29 cellular contexts compared by ENCODE assay signal in genomic region chr19:28430214-28430613, GRCh38.
"Had no signal": no experiment of that assay in that cellular context is flagged by ENCODE, and none has a peak within 500 bp of the region (broad histone marks: within the 10 kb centered on the region; RNA-seq: fewer than 3 reads in every experiment).

No MANE protein-coding gene starts in this region.

- DNase-seq: naive thymus-derived CD8-positive, alpha-beta T cell; nephron progenitor cell; nucleus accumbens; ovary; posterior cingulate gyrus; psoas muscle; right cardiac atrium; right lobe of liver; sigmoid colon; small intestine; stimulated activated CD4-positive, alpha-beta T cell treated with anti-CD3 and anti-CD28 coated beads, Interleukin-15, amount 100 ng/mL, for 24 hours; stimulated activated CD4-positive, alpha-beta T cell treated with anti-CD3 and anti-CD28 coated beads, Interleukin-4, amount 100 ng/mL, for 1 hour; stimulated activated CD4-positive, alpha-beta T cell treated with anti-CD3 and anti-CD28 coated beads, Interleukin-4, amount 100 ng/mL, for 4 hours; stimulated activated CD8-positive, alpha-beta memory T cell treated with anti-CD3 and anti-CD28 coated beads, Interleukin-4, amount 100 ng/mL, for 48 hours; stimulated activated naive CD4-positive, alpha-beta T cell; stimulated activated naive CD8-positive, alpha-beta T cell treated with anti-CD3 and anti-CD28 coated beads, Interleukin-15, Interleukin-2, amounts not matched to agents 100 U/mL and 50 U/mL, for 24 hours; stomach; thyroid gland; trophoblast cell; upper lobe of left lung had no signal

- H3K4me3 ChIP-seq: ovary, psoas muscle, right lobe of liver, sigmoid colon, stomach, thoracic aorta, thyroid gland, tibial nerve, upper lobe of left lung, vagina had no signal

- H3K9me3 Mint-ChIP-seq: natural killer cell treated with Interleukin-12 subunit alpha and Interleukin-12 subunit beta and Interleukin-15 and Interleukin-18, amount 100 ng/mL, for 72 hours had no signal

- H3K27me3 Mint-ChIP-seq: natural killer cell treated with Interleukin-12 subunit alpha and Interleukin-12 subunit beta and Interleukin-15 and Interleukin-18, amount 100 ng/mL, for 72 hours; progenitor cell of endocrine pancreas; stimulated activated memory B cell treated with anti-CD40 and anti-IgM and Interleukin-4, amounts not matched to agents 10 μg/mL and 1 μg/mL and 100 μg/mL, for 72 hours had no signal

- H3K4me1 ChIP-seq: parathyroid adenoma, psoas muscle, right lobe of liver, sigmoid colon, stomach, thyroid gland, tibial nerve, upper lobe of left lung, vagina had no signal

- H3K4me3 Mint-ChIP-seq: naive thymus-derived CD8-positive, alpha-beta T cell; natural killer cell treated with Interleukin-12 subunit alpha and Interleukin-12 subunit beta and Interleukin-15 and Interleukin-18, amount 100 ng/mL, for 72 hours; nephron progenitor cell; neural crest cell; stimulated activated memory B cell treated with anti-CD40 and anti-IgM and Interleukin-4, amounts not matched to agents 10 μg/mL and 1 μg/mL and 100 μg/mL, for 72 hours had no signal

- H3K27me3 ChIP-seq: ovary, right lobe of liver, thyroid gland, tibial nerve, upper lobe of left lung, vagina had no signal

- H3K79me2 ChIP-seq: parathyroid adenoma had no signal

- H3K27ac ChIP-seq: neutrophil, ovary, parathyroid adenoma, psoas muscle, right lobe of liver, sigmoid colon, stomach, thoracic aorta, thyroid gland, tibial nerve, upper lobe of left lung, vagina had no signal

- H3K9ac ChIP-seq: parathyroid adenoma had no signal

- H3K27ac Mint-ChIP-seq: naive thymus-derived CD8-positive, alpha-beta T cell; natural killer cell treated with Interleukin-12 subunit alpha and Interleukin-12 subunit beta and Interleukin-15 and Interleukin-18, amount 100 ng/mL, for 72 hours; progenitor cell of endocrine pancreas; stimulated activated memory B cell treated with anti-CD40 and anti-IgM and Interleukin-4, amounts not matched to agents 10 μg/mL and 1 μg/mL and 100 μg/mL, for 72 hours had no signal

- ATAC-seq: naive thymus-derived CD8-positive, alpha-beta T cell; natural killer cell treated with Interleukin-12 subunit alpha and Interleukin-12 subunit beta and Interleukin-15 and Interleukin-18, amount 100 ng/mL, for 72 hours; psoas muscle; right cardiac atrium; right lobe of liver; stimulated activated memory B cell treated with anti-CD40 and anti-IgM and Interleukin-4, amounts not matched to agents 10 μg/mL and 1 μg/mL and 100 μg/mL, for 72 hours; stimulated activated naive CD8-positive, alpha-beta T cell treated with anti-CD3 and anti-CD28 coated beads, Interleukin-15, Interleukin-2, amounts not matched to agents 100 U/mL and 50 U/mL, for 24 hours had no signal

- H3K9me3 ChIP-seq: neutrophil, ovary, psoas muscle, right lobe of liver, sigmoid colon, stomach, thoracic aorta, thyroid gland, tibial nerve, vagina had no signal

- H3K36me3 ChIP-seq: neutrophil, ovary, right lobe of liver, sigmoid colon, stomach, thoracic aorta, thyroid gland, tibial nerve, upper lobe of left lung, vagina had no signal

- H2AFZ ChIP-seq: parathyroid adenoma had no signal

- H3K36me3 Mint-ChIP-seq: naive thymus-derived CD8-positive, alpha-beta T cell; natural killer cell treated with Interleukin-12 subunit alpha and Interleukin-12 subunit beta and Interleukin-15 and Interleukin-18, amount 100 ng/mL, for 72 hours had no signal

- H3K4me1 Mint-ChIP-seq: stimulated activated memory B cell treated with anti-CD40 and anti-IgM and Interleukin-4, amounts not matched to agents 10 μg/mL and 1 μg/mL and 100 μg/mL, for 72 hours had no signal
